15 cellular contexts compared by ENCODE assay signal in the genomic region with DNA sequence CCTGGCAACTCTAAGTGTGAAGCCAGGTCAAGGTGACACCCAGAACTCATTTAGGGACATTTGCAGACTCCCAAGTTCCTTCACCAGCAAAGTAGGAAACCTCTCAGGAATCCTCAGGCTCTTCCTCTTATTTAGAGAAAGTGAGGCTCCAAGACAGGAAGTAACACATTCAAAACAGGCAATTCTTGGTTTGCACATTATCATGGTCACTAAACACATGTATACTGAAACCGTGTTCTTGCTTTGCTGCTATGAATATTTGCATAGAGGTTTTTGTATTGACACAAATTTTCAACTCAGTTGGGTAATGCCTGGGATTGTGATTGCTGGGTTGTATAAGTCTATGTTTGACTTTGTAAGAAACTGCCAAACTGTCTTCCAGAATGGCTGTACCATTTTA. TPM values are rescaled to one million over a fixed set of nuclear protein-coding genes. Genes with fewer than 3 reads are reported as not detected.
A peak's percentile ranks its signal among the peaks of the same experiment; 100 is the strongest.
DNase-seq lines count a peak whose midpoint lies in the region; ATAC-seq and TF ChIP-seq lines count a peak whose summit lies in the region.
"Had no signal": no experiment of that assay in that cellular context is flagged by ENCODE, and none has a peak within 500 bp of the region (broad histone marks: within the 10 kb centered on the region; RNA-seq: fewer than 3 reads in every experiment).

No MANE protein-coding gene starts in this region.

- no peak overlapping the region for H3K4me3 Mint-ChIP-seq in activated naive CD8-positive, alpha-beta T cell treated with anti-CD3 and anti-CD28 coated beads, Interleukin-2, amount 50 U/mL, for 24 hours
- H3K4me3 Mint-ChIP-seq: activated B cell treated with CpG ODN at 0.5 μM for 24 hours; activated T-helper 1 cell treated with anti-CD3 and anti-CD28 coated beads, Interleukin-12 subunit alpha, Interleukin-12 subunit beta, Interleukin-2, Interleukin-4 antibody, amounts not matched to agents 30 ng/mL and 10 ng/mL and 1 ng/mL, durations not matched to agents 14 hours and 24 hours and 36 hours had no signal

- no peak for TF ChIP-seq CTCF in GM06990 (IDR thresholded peaks at IDR 0.05; ENCODE audit: insufficient read depth, low read length, poor library complexity, severe bottlenecking)

- H3K27me3 Mint-ChIP-seq in activated naive CD8-positive, alpha-beta T cell treated with anti-CD3 and anti-CD28 coated beads, Interleukin-2, amount 50 U/mL, for 24 hours = peaks cover 9% of the 10 kb centered on the region

- 76 to 77% methylated on average over 1 of the region's 1 CpG for WGBS in aorta, 2 donors

- peaks cover 3% of the 10 kb centered on the region for H3K9me3 Mint-ChIP-seq in activated naive CD8-positive, alpha-beta T cell treated with anti-CD3 and anti-CD28 coated beads, Interleukin-2, amount 50 U/mL, for 24 hours
- H3K9me3 Mint-ChIP-seq: activated B cell treated with CpG ODN at 0.5 μM for 24 hours; activated T-helper 1 cell treated with anti-CD3 and anti-CD28 coated beads, Interleukin-12 subunit alpha, Interleukin-12 subunit beta, Interleukin-2, Interleukin-4 antibody, amounts not matched to agents 30 ng/mL and 10 ng/mL and 1 ng/mL, durations not matched to agents 14 hours and 24 hours and 36 hours had no signal

- no peaks in the 10 kb centered on the region for H3K36me3 Mint-ChIP-seq in activated naive CD8-positive, alpha-beta T cell treated with anti-CD3 and anti-CD28 coated beads, Interleukin-2, amount 50 U/mL, for 24 hours (ENCODE audit: low read depth)

- no peak overlapping the region for H3K27ac ChIP-seq in aorta (ENCODE audit: low read depth in 1 of 2, low read length in 2 of 2)
- H3K27ac ChIP-seq: breast epithelium, SJCRH30 had no signal

- no peaks in the 10 kb centered on the region for H3K4me1 Mint-ChIP-seq in activated naive CD8-positive, alpha-beta T cell treated with anti-CD3 and anti-CD28 coated beads, Interleukin-2, amount 50 U/mL, for 24 hours

- DNase-seq in GM06990 (ENCODE audit: extremely low read depth, insufficient read length) (peak; percentile 56), GM19238 (ENCODE audit: insufficient read length, low spot score) (peak; percentile 35), aorta (no peak), AML-193 (lab: John Stamatoyannopoulos, UW) (no peak)
- DNase-seq in activated naive CD8-positive, alpha-beta T cell treated with anti-CD3 and anti-CD28 coated beads, Interleukin-2, amount 50 U/mL, for 24 hours = no peak
- DNase-seq in stimulated activated CD4-positive, alpha-beta T cell treated with anti-CD3 and anti-CD28 coated beads, Interleukin-2, amount 100 ng/mL, for 48 hours = no peak
- DNase-seq: activated B cell treated with CpG ODN at 0.5 μM for 24 hours; erythroblast; NCI-H748 treated with DMSO at 0.1 percent for 48 hours; stimulated activated CD4-positive, alpha-beta T cell treated with anti-CD3 and anti-CD28 coated beads, Interleukin-4, amount 100 ng/mL, for 4 hours had no signal

- H3K4me3 ChIP-seq in GM06990 (replicated peaks; ENCODE audit: low read depth, low read length) (peak overlapping the region; percentile 45), aorta (ENCODE audit: low read length in 2 of 2) (no peak overlapping the region)
- H3K4me3 ChIP-seq: breast epithelium, SJCRH30 had no signal

- no peak overlapping the region for H3K27ac Mint-ChIP-seq in activated naive CD8-positive, alpha-beta T cell treated with anti-CD3 and anti-CD28 coated beads, Interleukin-2, amount 50 U/mL, for 24 hours
- H3K27ac Mint-ChIP-seq: activated B cell treated with CpG ODN at 0.5 μM for 24 hours; activated T-helper 1 cell treated with anti-CD3 and anti-CD28 coated beads, Interleukin-12 subunit alpha, Interleukin-12 subunit beta, Interleukin-2, Interleukin-4 antibody, amounts not matched to agents 30 ng/mL and 10 ng/mL and 1 ng/mL, durations not matched to agents 14 hours and 24 hours and 36 hours had no signal

- H3K9me3 ChIP-seq in aorta (ENCODE audit: control insufficient read depth, low read length) = no peaks in the 10 kb centered on the region
- H3K9me3 ChIP-seq: breast epithelium, SJCRH30 had no signal

- H3K27me3 ChIP-seq in GM06990 (replicated peaks; ENCODE audit: control insufficient read depth, insufficient read depth, low read length) = no peaks in the 10 kb centered on the region
- H3K27me3 ChIP-seq in aorta (ENCODE audit: control insufficient read depth in 1 of 2, insufficient read depth in 2 of 2, low read length in 1 of 2) = no peaks in the 10 kb centered on the region

- H3K36me3 ChIP-seq in GM06990 (ENCODE audit: control insufficient read depth, insufficient read depth, low read length) (no peaks in the 10 kb centered on the region), aorta (ENCODE audit: control insufficient read depth in 1 of 2, insufficient read depth in 2 of 2, low read length in 1 of 2) (no peaks in the 10 kb centered on the region)
- H3K36me3 ChIP-seq: breast epithelium, SJCRH30 had no signal

- no peaks in the 10 kb centered on the region for H3K4me1 ChIP-seq in aorta (ENCODE audit: control insufficient read depth in 1 of 2, insufficient read depth in 2 of 2, low read length in 2 of 2)
- H3K4me1 ChIP-seq: breast epithelium, SJCRH30 had no signal

- intact Hi-C loops in aorta (cut with DNase I) = no loop called here

- ATAC-seq in HG02571 (IDR thresholded peaks at IDR 0.05; ENCODE audit: unreplicated experiment) = peak; percentile 74
- peak; percentile 72 for ATAC-seq in HG03280 (IDR thresholded peaks at IDR 0.05; ENCODE audit: unreplicated experiment)
- no peak for ATAC-seq in aorta (ENCODE audit: low FRiP score)
- ATAC-seq in activated naive CD8-positive, alpha-beta T cell treated with anti-CD3 and anti-CD28 coated beads, Interleukin-2, amount 50 U/mL, for 24 hours = no peak

RNA-seq across cellular contexts. Expression of a gene that starts 13.2 kb away (rescaled TPM):
- total RNA-seq in aorta = 10 to 100 TPM; 51.4 to 55.9 TPM
- polyA plus RNA-seq in aorta = 10 to 100 TPM; 29.0 to 36.7 TPM

Comparison
In these comparisons a context has a peak if more than half of its experiments do, and no peak if none do; other contexts are left out.
1. DNase-seq: peak in GM06990 (single experiment) and GM19238 (single experiment); none in aorta (0 of 2), AML-193 (0 of 2), activated naive CD8-positive, alpha-beta T cell treated with anti-CD3 and anti-CD28 coated beads, Interleukin-2, amount 50 U/mL, for 24 hours (single experiment) and stimulated activated CD4-positive, alpha-beta T cell treated with anti-CD3 and anti-CD28 coated beads, Interleukin-2, amount 100 ng/mL, for 48 hours (0 of 2).
2. ATAC-seq: peak in HG02571 (single experiment) and HG03280 (single experiment); none in aorta (single experiment) and activated naive CD8-positive, alpha-beta T cell treated with anti-CD3 and anti-CD28 coated beads, Interleukin-2, amount 50 U/mL, for 24 hours (single experiment).